In the genomic region with DNA sequence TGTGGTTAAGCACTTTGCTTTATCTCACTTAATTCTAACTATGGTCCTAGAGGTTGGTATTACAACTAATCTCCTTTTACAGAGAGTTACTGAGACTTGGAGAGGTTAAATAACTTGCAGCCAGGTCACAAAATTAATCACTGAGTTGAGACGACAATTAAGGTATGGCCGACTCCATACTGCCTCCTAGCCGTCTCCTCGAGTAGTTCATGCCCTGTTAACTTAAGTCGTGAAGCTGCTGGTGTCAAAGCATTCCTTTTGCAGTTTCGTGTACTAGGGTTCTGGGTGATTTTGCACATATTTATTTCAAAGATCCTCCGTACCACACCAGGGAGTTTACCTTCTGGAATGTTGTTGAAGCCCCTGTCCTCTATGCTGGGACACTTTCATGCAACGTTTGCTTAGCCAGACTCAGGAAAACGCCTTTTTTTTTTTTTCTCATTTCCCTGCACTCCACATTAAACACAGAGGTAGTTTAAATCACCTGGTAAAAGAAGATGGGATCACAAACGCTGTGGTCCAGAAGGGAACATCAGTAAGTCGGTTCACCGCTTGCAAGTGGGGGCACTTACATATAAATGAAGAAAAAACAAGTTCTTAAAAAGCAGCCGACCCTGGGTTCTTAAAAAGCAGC, we compare ENCODE assay signal across 8 cellular contexts. TPM values are rescaled to one million over a fixed set of nuclear protein-coding genes. Genes with fewer than 3 reads are reported as not detected.
A peak's percentile ranks its signal among the peaks of the same experiment; 100 is the strongest.
DNase-seq lines count a peak whose midpoint lies in the region; ATAC-seq, FAIRE-seq and TF ChIP-seq lines count a peak whose summit lies in the region.

No MANE protein-coding gene starts in this region.

- no peaks in the 10 kb centered on the region for H3K36me3 ChIP-seq in BLaER1 treated with 17β-estradiol and CSF1 and Interleukin-3, amounts not matched to agents 10 nM and 100 nM
- H3K36me3 ChIP-seq in endothelial cell of umbilical vein (ENCODE audit: control insufficient read depth in 2 of 2, extremely low read depth in 1 of 2, insufficient read depth in 2 of 2, low read length in 2 of 2) = no peaks in the 10 kb centered on the region
- H3K36me3 ChIP-seq in mucosa of rectum (ENCODE audit: control insufficient read depth in 2 of 2, insufficient read depth in 2 of 2, low read length in 2 of 2) = no peaks in the 10 kb centered on the region

- peak; percentile 21 for ATAC-seq in HG03571 (IDR thresholded peaks at IDR 0.05; ENCODE audit: unreplicated experiment)
- peak; percentile 18 for ATAC-seq in activated CD8-positive, alpha-beta memory T cell treated with anti-CD3 and anti-CD28 coated beads, Interleukin-2, amount 10 ng/mL, durations not matched to agents 7 days and 5 days

- H3K27ac ChIP-seq in BLaER1 treated with 17β-estradiol and CSF1 and Interleukin-3, amounts not matched to agents 10 nM and 100 nM = peak overlapping the region; percentile 86 to 98 (median 93)
- H3K27ac ChIP-seq in endothelial cell of umbilical vein (ENCODE audit: insufficient read depth, low read depth, low read length) = peak overlapping the region; percentile 45
- peak overlapping the region; percentile 95 to 98 for H3K27ac ChIP-seq in mucosa of rectum (ENCODE audit: low read depth in 2 of 2, low read length in 2 of 2)

- peak overlapping the region; percentile 95 for H3K27ac Mint-ChIP-seq in activated CD8-positive, alpha-beta memory T cell treated with anti-CD3 and anti-CD28 coated beads, Interleukin-2, amount 10 ng/mL, durations not matched to agents 7 days and 5 days

- TF ChIP-seq CTCF in endothelial cell of umbilical vein (IDR thresholded peaks at IDR 0.05; ENCODE audit: extremely low read depth in 1 of 2, insufficient read depth in 1 of 2, low read depth in 1 of 2, low read length in 2 of 2) = peak; percentile 73 to 80

- H3K9me3 Mint-ChIP-seq in activated CD8-positive, alpha-beta memory T cell treated with anti-CD3 and anti-CD28 coated beads, Interleukin-2, amount 10 ng/mL, durations not matched to agents 7 days and 5 days (ENCODE audit: low read depth) = no peaks in the 10 kb centered on the region

- H4K20me1 ChIP-seq in BLaER1 treated with 17β-estradiol and CSF1 and Interleukin-3, amounts not matched to agents 10 nM and 100 nM = peaks cover 0 to 23% (median 0%) of the 10 kb centered on the region in 11 experiments; a peak in 2 of 22 replicates
- H4K20me1 ChIP-seq in endothelial cell of umbilical vein (replicated peaks; ENCODE audit: control insufficient read depth, extremely low read depth, insufficient read depth, low read length) = no peaks in the 10 kb centered on the region

- H3K4me3 ChIP-seq in BLaER1 treated with 17β-estradiol and CSF1 and Interleukin-3, amounts not matched to agents 10 nM and 100 nM = peak overlapping the region; percentile 88 to 98 (median 96)
- H3K4me3 ChIP-seq in endothelial cell of umbilical vein (replicated peaks in 1 of 3; ENCODE audit: insufficient read depth in 1 of 3, low read depth in 1 of 3, low read length in 3 of 3) = peak overlapping the region; percentile 82 to 95 (median 91)
- peak overlapping the region; percentile 70 to 92 for H3K4me3 ChIP-seq in mucosa of rectum (ENCODE audit: low read length in 2 of 2)

- H2AFZ ChIP-seq in endothelial cell of umbilical vein (ENCODE audit: low read depth, low read length) = peak overlapping the region; percentile 74

- dilution Hi-C loops in endothelial cell of umbilical vein (cut with MboI; ENCODE audit: extremely low pct_ligation_motif_present, low sequenced_read_pairs) = no loop called here

- H3K4me1 ChIP-seq in BLaER1 treated with 17β-estradiol and CSF1 and Interleukin-3, amounts not matched to agents 10 nM and 100 nM = peaks cover 12 to 23% (median 18%) of the 10 kb centered on the region in 10 experiments; a peak in 19 of 20 replicates
- peaks cover 70% of the 10 kb centered on the region for H3K4me1 ChIP-seq in endothelial cell of umbilical vein (ENCODE audit: control insufficient read depth, extremely low read depth, insufficient read depth, low read length)
- H3K4me1 ChIP-seq in mucosa of rectum (ENCODE audit: control insufficient read depth in 2 of 2, insufficient read depth in 2 of 2, low read length in 2 of 2) = peaks cover 17 to 22% of the 10 kb centered on the region in 2 donors

- H3K4me1 Mint-ChIP-seq in activated CD8-positive, alpha-beta memory T cell treated with anti-CD3 and anti-CD28 coated beads, Interleukin-2, amount 10 ng/mL, durations not matched to agents 7 days and 5 days = peaks cover 19% of the 10 kb centered on the region

- peaks cover 2% of the 10 kb centered on the region for H3K36me3 Mint-ChIP-seq in activated CD8-positive, alpha-beta memory T cell treated with anti-CD3 and anti-CD28 coated beads, Interleukin-2, amount 10 ng/mL, durations not matched to agents 7 days and 5 days

- TSS peak; percentile 13 for BruUV-seq in endothelial cell of umbilical vein (replicated peaks; lab: Mats Ljungman, UMichigan)

- H3K4me3 Mint-ChIP-seq in activated CD8-positive, alpha-beta memory T cell treated with anti-CD3 and anti-CD28 coated beads, Interleukin-2, amount 10 ng/mL, durations not matched to agents 7 days and 5 days = peak overlapping the region; percentile 99

- H3K27me3 Mint-ChIP-seq in activated CD8-positive, alpha-beta memory T cell treated with anti-CD3 and anti-CD28 coated beads, Interleukin-2, amount 10 ng/mL, durations not matched to agents 7 days and 5 days = no peaks in the 10 kb centered on the region

- POLR2A ChIA-PET in endothelial cell of umbilical vein (lab: Charles Lee) = interaction anchor here (0.7 to 1.6 kb wide), 4 partner anchors 30 to 70 kb away, joined by 3 read pairs; no protein-coding TSS in a partner anchor

- FAIRE-seq in GM19239 (lab: Jason Lieb, UNC) (peak; percentile 86), endothelial cell of umbilical vein (lab: Jason Lieb, UNC) (peak; percentile 83)

- H3K79me2 ChIP-seq in endothelial cell of umbilical vein (ENCODE audit: control insufficient read depth, insufficient read depth, low read length) = peaks cover 36% of the 10 kb centered on the region

- no peaks in the 10 kb centered on the region for H3K9me3 ChIP-seq in BLaER1 treated with 17β-estradiol and CSF1 and Interleukin-3, amounts not matched to agents 10 nM and 100 nM (replicated peaks in 1 of 11)
- no peaks in the 10 kb centered on the region for H3K9me3 ChIP-seq in endothelial cell of umbilical vein (replicated peaks; ENCODE audit: control insufficient read depth, insufficient read depth, low read length)
- no peaks in the 10 kb centered on the region for H3K9me3 ChIP-seq in mucosa of rectum (ENCODE audit: control insufficient read depth in 2 of 2, low read length in 2 of 2)

- no peaks in the 10 kb centered on the region for H3K9me1 ChIP-seq in endothelial cell of umbilical vein (replicated peaks; ENCODE audit: control insufficient read depth, extremely low read depth, insufficient read depth, low read length)

- TF ChIP-seq POLR2A in endothelial cell of umbilical vein (IDR thresholded peaks at IDR 0.05; ENCODE audit: low read depth, low read length) = no peak

- peak overlapping the region; percentile 60 to 96 (median 91) for H3K4me2 ChIP-seq in BLaER1 treated with 17β-estradiol and CSF1 and Interleukin-3, amounts not matched to agents 10 nM and 100 nM
- H3K4me2 ChIP-seq in endothelial cell of umbilical vein (ENCODE audit: insufficient read depth, low read length) = peak overlapping the region; percentile 88

- intact Hi-C loops in endothelial cell of umbilical vein (cut with micrococcal nuclease) = loop anchor here (1.0 to 10.0 kb wide), 12 partner anchors 64 to 779 kb away; a partner anchor contains a TSS

- CTCF ChIA-PET in activated CD8-positive, alpha-beta memory T cell treated with anti-CD3 and anti-CD28 coated beads, Interleukin-2, amount 10 ng/mL, durations not matched to agents 7 days and 5 days (lab: Charles Lee) = interaction anchor here (0.6 to 3.2 kb wide), 21 partner anchors 9 to 541 kb away, joined by 3 to 17 read pairs (median 4); a partner anchor contains a TSS
- CTCF ChIA-PET in endothelial cell of umbilical vein (lab: Charles Lee) = interaction anchor here (0.6 to 4.5 kb wide), 30 partner anchors 10 to 541 kb away, joined by 3 to 28 read pairs (median 4); a partner anchor contains a TSS

- peak overlapping the region; percentile 91 to 97 (median 95) for H3K9ac ChIP-seq in BLaER1 treated with 17β-estradiol and CSF1 and Interleukin-3, amounts not matched to agents 10 nM and 100 nM
- H3K9ac ChIP-seq in endothelial cell of umbilical vein (replicated peaks; ENCODE audit: extremely low read depth, insufficient read depth, low read length) (peak overlapping the region; percentile 93), mucosa of rectum (ENCODE audit: low read depth in 1 of 2, low read length in 2 of 2) (peak overlapping the region; percentile 64 to 95)

- H3K27me3 ChIP-seq in BLaER1 treated with 17β-estradiol and CSF1 and Interleukin-3, amounts not matched to agents 10 nM and 100 nM = no peaks in the 10 kb centered on the region
- H3K27me3 ChIP-seq in endothelial cell of umbilical vein (ENCODE audit: control insufficient read depth in 2 of 2, insufficient read depth in 2 of 2, low read length in 2 of 2) = no peaks in the 10 kb centered on the region
- no peaks in the 10 kb centered on the region for H3K27me3 ChIP-seq in mucosa of rectum (ENCODE audit: control insufficient read depth in 2 of 2, insufficient read depth in 2 of 2, low read length in 2 of 2)

- no peak for DNase-seq in GM19239 (ENCODE audit: insufficient read length, low spot score)
- DNase-seq in NOMO-1 treated with DMSO at 0.1 percent for 48 hours (lab: John Stamatoyannopoulos, UW; ENCODE audit: unreplicated experiment) = peak; percentile 78
- DNase-seq in activated CD8-positive, alpha-beta memory T cell treated with anti-CD3 and anti-CD28 coated beads, Interleukin-2, amount 10 ng/mL, durations not matched to agents 7 days and 5 days = peak; percentile 87
- DNase-seq in endothelial cell of umbilical vein (ENCODE audit: low read depth, low spot score) = peak; percentile 90
- peak; percentile 32 to 77 (median 60) for DNase-seq in stimulated activated naive CD4-positive, alpha-beta T cell (lab: John Stamatoyannopoulos, UW)

TF ChIP-seq in endothelial cell of umbilical vein, 7 proteins besides CTCF, POLR2A, EP300 and RAD21 (continues in another document):
- TF ChIP-seq, protein P1, sequence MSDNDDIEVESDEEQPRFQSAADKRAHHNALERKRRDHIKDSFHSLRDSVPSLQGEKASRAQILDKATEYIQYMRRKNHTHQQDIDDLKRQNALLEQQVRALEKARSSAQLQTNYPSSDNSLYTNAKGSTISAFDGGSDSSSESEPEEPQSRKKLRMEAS (IDR thresholded peaks at IDR 0.05; ENCODE audit: insufficient read depth, insufficient read length) = no peak

RNA-seq across cellular contexts. Expression of a gene that starts 0.6 kb away (rescaled TPM):
- 10 to 100 TPM; 71.4 to 77.4 TPM for total RNA-seq in activated CD8-positive, alpha-beta memory T cell treated with anti-CD3 and anti-CD28 coated beads, Interleukin-2, amount 10 ng/mL, durations not matched to agents 7 days and 5 days
- 45.6 and 45.7 TPM in 2 replicates for total RNA-seq in endothelial cell of umbilical vein
- 22.5 and 22.6 TPM in 2 replicates for polyA plus RNA-seq in endothelial cell of umbilical vein
- 32.6 and 35.9 TPM in 2 replicates for polyA plus RNA-seq in endothelial cell of umbilical vein (2011; cell fraction: cytosol; rRNA removed)
- polyA plus RNA-seq in endothelial cell of umbilical vein (2011; cell fraction: nucleus; rRNA removed) = 69.5 and 74.4 TPM in 2 replicates
- polyA plus RNA-seq in endothelial cell of umbilical vein (2012) = 22.6 and 38.0 TPM in 2 replicates
- 44.9 and 48.0 TPM in 2 replicates for polyA minus RNA-seq in endothelial cell of umbilical vein
- polyA minus RNA-seq in endothelial cell of umbilical vein (2011; cell fraction: cytosol; rRNA and poly(A)+ RNA removed) = 85.3 TPM
- 81.3 and 92.2 TPM in 2 replicates for polyA minus RNA-seq in endothelial cell of umbilical vein (2011; cell fraction: nucleus; rRNA and poly(A)+ RNA removed)

Comparison
In these comparisons a context has a peak if more than half of its experiments do, and no peak if none do; other contexts are left out.
1. H3K27ac ChIP-seq: peak in every context shown above with its lines; median percentile 96 in mucosa of rectum; 93 in BLaER1 treated with 17β-estradiol and CSF1 and Interleukin-3, amounts not matched to agents 10 nM and 100 nM; 45 in endothelial cell of umbilical vein.